Comparison of ENCODE assay signal across 17 cellular contexts in the genomic region with DNA sequence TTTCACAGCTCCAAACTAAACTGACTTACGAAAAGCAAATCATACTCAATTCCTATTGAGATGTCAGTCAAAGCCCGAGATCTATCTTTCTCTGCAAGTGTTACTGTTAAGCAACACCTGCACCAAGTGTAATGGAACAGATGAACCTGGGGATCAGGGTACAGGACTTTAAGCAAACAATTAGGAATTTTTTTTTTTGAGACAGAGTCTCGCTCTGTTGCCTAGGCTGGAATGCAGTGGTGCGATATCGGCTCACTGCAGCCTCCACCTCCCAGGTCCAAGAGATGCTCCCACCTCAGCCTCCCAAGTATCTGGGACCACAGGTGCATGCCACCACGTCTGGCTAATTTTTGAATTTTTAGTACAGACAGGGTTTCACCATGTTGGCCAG. TPM values are rescaled to one million over a fixed set of nuclear protein-coding genes. Genes with fewer than 3 reads are reported as not detected.
DNase-seq lines count a peak whose midpoint lies in the region; ATAC-seq and TF ChIP-seq lines count a peak whose summit lies in the region.
"Had no signal": no experiment of that assay in that cellular context is flagged by ENCODE, and none has a peak within 500 bp of the region (broad histone marks: within the 10 kb centered on the region; RNA-seq: fewer than 3 reads in every experiment).

No MANE protein-coding gene starts in this region.

- no peaks in the 10 kb centered on the region for H3K27me3 Mint-ChIP-seq in activated naive CD4-positive, alpha-beta T cell treated with anti-CD3 and anti-CD28 coated beads for 36 hours (ENCODE audit: low read depth)
- H3K27me3 Mint-ChIP-seq in chondrocyte (ENCODE audit: low read depth) = no peaks in the 10 kb centered on the region

- no peak for DNase-seq in activated naive CD4-positive, alpha-beta T cell treated with anti-CD3 and anti-CD28 coated beads for 36 hours
- DNase-seq in activated naive CD4-positive, alpha-beta T cell treated with Interleukin-2 at 50 U/mL for 16 hours = no peak
- DNase-seq in RWPE1 (ENCODE audit: low spot score) (no peak), chondrocyte (ENCODE audit: low spot score) (no peak), psoas muscle (no peak)
- DNase-seq in stimulated activated naive CD4-positive, alpha-beta T cell (lab: John Stamatoyannopoulos, UW) = no peak
- DNase-seq: BE2C; CD8-positive, alpha-beta T cell; KG1; NCI-H1092; NCI-H1694; NCI-H69; NK-92 treated with Interleukin-12 subunit alpha and Interleukin-12 subunit beta, amount 100 ng/mL, for 24 hours; OCI-M1 had no signal

- 91 to 94% (median 94%) methylated on average over 6 of the region's 6 CpGs for WGBS in psoas muscle, 3 donors

- intact Hi-C loops in activated naive CD4-positive, alpha-beta T cell treated with anti-CD3 and anti-CD28 coated beads for 36 hours (cut with micrococcal nuclease) = loop anchor here (1.0 to 2.0 kb wide), 2 partner anchors 13 to 25 kb away; no protein-coding TSS in a partner anchor
- intact Hi-C loops in psoas muscle (cut with DNase I) = no loop called here

- no peak for ATAC-seq in psoas muscle
- no peak for ATAC-seq in HG03097 (IDR thresholded peaks at IDR 0.05; ENCODE audit: low FRiP score, unreplicated experiment)
- ATAC-seq in HG02973 (IDR thresholded peaks at IDR 0.05; ENCODE audit: unreplicated experiment) = no peak
- ATAC-seq: CD8-positive, alpha-beta T cell; GM23338 had no signal

- no peak overlapping the region for H3K4me3 Mint-ChIP-seq in activated naive CD4-positive, alpha-beta T cell treated with anti-CD3 and anti-CD28 coated beads for 36 hours
- H3K4me3 Mint-ChIP-seq in chondrocyte (ENCODE audit: unreplicated experiment) = no peak overlapping the region
- H3K4me3 Mint-ChIP-seq: CD8-positive, alpha-beta T cell; GM23338 had no signal

- no peaks in the 10 kb centered on the region for H3K9me3 ChIP-seq in psoas muscle
- H3K9me3 ChIP-seq: BE2C had no signal

- POLR2A ChIA-PET in RWPE1 (lab: Yijun Ruan, JAX; ENCODE audit: low non-redundant PET) = no interaction called here

- peaks cover 3 to 65% of the 10 kb centered on the region in 2 donors for H3K36me3 ChIP-seq in psoas muscle (ENCODE audit: insufficient read depth in 1 of 2, low read depth in 1 of 2)

- H3K4me1 Mint-ChIP-seq in activated naive CD4-positive, alpha-beta T cell treated with anti-CD3 and anti-CD28 coated beads for 36 hours (ENCODE audit: low read depth) = peaks cover 81% of the 10 kb centered on the region
- peaks cover 67% of the 10 kb centered on the region for H3K4me1 Mint-ChIP-seq in chondrocyte (ENCODE audit: low read depth)

- peak overlapping the region; percentile 48 for H3K27ac Mint-ChIP-seq in activated naive CD4-positive, alpha-beta T cell treated with anti-CD3 and anti-CD28 coated beads for 36 hours
- H3K27ac Mint-ChIP-seq in chondrocyte (ENCODE audit: unreplicated experiment) = peak overlapping the region; percentile 46
- H3K27ac Mint-ChIP-seq: CD8-positive, alpha-beta T cell; GM23338 had no signal

- H3K36me3 Mint-ChIP-seq in activated naive CD4-positive, alpha-beta T cell treated with anti-CD3 and anti-CD28 coated beads for 36 hours (ENCODE audit: low read depth) = peaks cover 66% of the 10 kb centered on the region
- peaks cover 31% of the 10 kb centered on the region for H3K36me3 Mint-ChIP-seq in chondrocyte (ENCODE audit: low read depth)

- no peak for TF ChIP-seq CTCF in RWPE1 (conservative IDR thresholded peaks at IDR 0.05; ENCODE audit: low read depth)
- TF ChIP-seq CTCF in chondrocyte (IDR thresholded peaks at IDR 0.05) = no peak
- TF ChIP-seq CTCF in psoas muscle (IDR thresholded peaks at IDR 0.05) = no peak

- CTCF ChIA-PET in activated naive CD4-positive, alpha-beta T cell treated with anti-CD3 and anti-CD28 coated beads for 36 hours (lab: Charles Lee) = no interaction called here
- CTCF ChIA-PET in RWPE1 (lab: Yijun Ruan, JAX) = no interaction called here

- H3K27ac ChIP-seq in RWPE1 (peak overlapping the region; percentile 44; the same call in 1 of the 2 replicates), psoas muscle (peak overlapping the region; percentile 56)

- H3K4me3 ChIP-seq in psoas muscle = no peak overlapping the region
- H3K4me3 ChIP-seq: GM23338 had no signal

- H3K27me3 ChIP-seq in psoas muscle (ENCODE audit: insufficient read depth in 3 of 3, low read length in 2 of 3) = no peaks in the 10 kb centered on the region
- H3K27me3 ChIP-seq: BE2C had no signal

- H3K4me1 ChIP-seq in psoas muscle = peaks cover 87% of the 10 kb centered on the region
- H3K4me1 ChIP-seq: BE2C had no signal

- no peaks in the 10 kb centered on the region for H3K9me3 Mint-ChIP-seq in activated naive CD4-positive, alpha-beta T cell treated with anti-CD3 and anti-CD28 coated beads for 36 hours
- no peaks in the 10 kb centered on the region for H3K9me3 Mint-ChIP-seq in chondrocyte (ENCODE audit: low read depth)
- H3K9me3 Mint-ChIP-seq: CD8-positive, alpha-beta T cell; GM23338 had no signal

RNA-seq across cellular contexts. Expression of a gene that starts 14.9 kb away (rescaled TPM):
- total RNA-seq in activated naive CD4-positive, alpha-beta T cell treated with anti-CD3 and anti-CD28 coated beads for 36 hours = 10 to 100 TPM; 95.3 to 96.9 TPM
- 195 to 208 TPM (median 205 TPM) in 3 replicates for total RNA-seq in chondrocyte
- 100 to 1,000 TPM; 342 to 421 (median 401) TPM for total RNA-seq in psoas muscle
- polyA plus RNA-seq in psoas muscle = 100 to 1,000 TPM; 204 to 523 (median 213) TPM

RNA-seq across cellular contexts. Expression of a gene that starts 41.5 kb away (rescaled TPM):
- total RNA-seq in activated naive CD4-positive, alpha-beta T cell treated with anti-CD3 and anti-CD28 coated beads for 36 hours = 100 to 1,000 TPM; 106 to 115 TPM
- total RNA-seq in chondrocyte (1,313 to 1,335 TPM (median 1,322 TPM) in 3 replicates), psoas muscle (1,000 to 10,000 TPM; 2,972 to 5,803 (median 5,243) TPM)
- polyA plus RNA-seq in psoas muscle = 1,000 to 10,000 TPM; 1,312 to 4,364 (median 1,775) TPM

Comparison
In these comparisons a context has a peak if more than half of its experiments do, and no peak if none do; other contexts are left out.
1. RNA of a gene that starts 41.5 kb away (total RNA-seq): 2,972 to 5,803 TPM in psoas muscle and 1,313 to 1,335 TPM in chondrocyte; 106 to 115 TPM in activated naive CD4-positive, alpha-beta T cell treated with anti-CD3 and anti-CD28 coated beads for 36 hours; every median in the first group is over 10 times any median in the second.